20 cellular contexts compared by ENCODE assay signal in the genomic region with DNA sequence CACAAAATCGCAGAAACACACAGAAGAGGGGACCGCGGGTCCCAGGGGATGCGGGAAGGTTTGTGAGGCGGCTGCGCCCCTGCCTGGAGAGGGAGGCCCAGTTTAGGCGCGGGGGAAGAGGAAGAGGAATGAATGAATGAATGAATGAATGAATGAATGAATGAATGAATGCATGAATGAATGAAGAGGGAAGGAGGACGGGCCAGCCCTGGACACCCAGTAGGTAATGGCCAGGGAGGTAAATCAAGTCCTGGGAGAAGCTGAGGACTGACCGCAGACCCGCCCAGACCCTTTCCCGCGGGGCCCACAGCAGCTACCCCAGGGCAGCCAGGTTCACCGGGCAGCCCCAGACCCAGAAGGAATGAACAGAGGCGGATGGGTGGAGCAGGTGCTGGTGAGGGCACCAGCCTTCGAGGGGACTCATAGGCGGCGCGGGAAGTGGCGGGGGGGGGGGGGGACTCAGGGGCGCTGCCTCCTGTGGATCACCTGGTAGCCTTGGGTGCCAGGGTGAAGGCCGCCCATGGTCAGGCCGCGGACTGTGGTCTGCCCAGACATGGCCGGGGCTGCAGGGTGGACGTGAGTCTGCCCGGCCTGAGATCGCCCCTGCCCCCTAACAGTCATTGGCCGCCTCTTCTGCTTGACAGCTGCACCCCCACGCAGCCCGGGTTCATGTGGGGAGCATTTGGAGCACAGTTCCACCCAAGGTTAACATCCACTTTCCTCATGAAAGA.
"Had no signal": no experiment of that assay in that cellular context is flagged by ENCODE, and none has a peak within 500 bp of the region (broad histone marks: within the 10 kb centered on the region; RNA-seq: fewer than 3 reads in every experiment).

No MANE protein-coding gene starts in this region.

- H3K9me3 Mint-ChIP-seq: activated CD4-positive, alpha-beta memory T cell treated with anti-CD3 and anti-CD28 coated beads for 36 hours; activated naive CD4-positive, alpha-beta T cell treated with anti-CD3 and anti-CD28 coated beads, Interleukin-2, amount 10 ng/mL, durations not matched to agents 7 days and 5 days; activated naive CD8-positive, alpha-beta T cell treated with anti-CD3 and anti-CD28 coated beads, Interleukin-2, amount 50 U/mL, for 24 hours; mesothelial cell of epicardium; naive thymus-derived CD8-positive, alpha-beta T cell; stimulated activated naive CD8-positive, alpha-beta T cell treated with anti-CD3 and anti-CD28 coated beads, Interleukin-15, Interleukin-2, amounts not matched to agents 100 ng/mL and 50 ng/mL, for 24 hours; T-cell; T-helper 2 cell treated with Interferon-gamma antibody and Interleukin-4, amounts not matched to agents 5 μg/mL and 100 μg/mL, for 36 hours had no signal

- H3K36me3 Mint-ChIP-seq: activated CD4-positive, alpha-beta memory T cell treated with anti-CD3 and anti-CD28 coated beads for 36 hours; activated naive CD4-positive, alpha-beta T cell treated with anti-CD3 and anti-CD28 coated beads, Interleukin-2, amount 10 ng/mL, durations not matched to agents 7 days and 5 days; mesothelial cell of epicardium; naive thymus-derived CD8-positive, alpha-beta T cell; T-cell had no signal

- ATAC-seq: activated CD4-positive, alpha-beta T cell treated with anti-CD3 and anti-CD28 coated beads for 36 hours; activated naive CD8-positive, alpha-beta T cell treated with anti-CD3 and anti-CD28 coated beads, Interleukin-2, amount 50 U/mL, for 24 hours; gastroesophageal sphincter; left lung; naive thymus-derived CD8-positive, alpha-beta T cell had no signal

- DNase-seq: activated CD4-positive, alpha-beta memory T cell treated with anti-CD3 and anti-CD28 coated beads for 36 hours; activated CD4-positive, alpha-beta T cell treated with anti-CD3 and anti-CD28 coated beads for 36 hours; activated naive CD4-positive, alpha-beta T cell treated with anti-CD3 and anti-CD28 coated beads, Interleukin-2, amount 10 ng/mL, durations not matched to agents 7 days and 5 days; activated naive CD8-positive, alpha-beta T cell treated with anti-CD3 and anti-CD28 coated beads, Interleukin-2, amount 50 U/mL, for 24 hours; activated T-cell treated with anti-CD3 and anti-CD28 coated beads, Interleukin-2, amount 50 U/mL, for 48 hours; cerebellar nuclear complex; head of caudate nucleus; kidney glomerular epithelial cell; left lung; naive thymus-derived CD8-positive, alpha-beta T cell; stimulated activated CD4-positive, alpha-beta T cell treated with anti-CD3 and anti-CD28 coated beads, Interleukin-4, amount 100 ng/mL, for 4 hours; substantia nigra; T-cell; tibial artery had no signal

- H3K4me3 ChIP-seq: left lung, tibial artery had no signal

- H3K27ac Mint-ChIP-seq: activated CD4-positive, alpha-beta memory T cell treated with anti-CD3 and anti-CD28 coated beads for 36 hours; activated CD4-positive, alpha-beta T cell treated with anti-CD3 and anti-CD28 coated beads for 36 hours; activated naive CD4-positive, alpha-beta T cell treated with anti-CD3 and anti-CD28 coated beads, Interleukin-2, amount 10 ng/mL, durations not matched to agents 7 days and 5 days; activated naive CD8-positive, alpha-beta T cell treated with anti-CD3 and anti-CD28 coated beads, Interleukin-2, amount 50 U/mL, for 24 hours; mesothelial cell of epicardium; naive thymus-derived CD8-positive, alpha-beta T cell; progenitor cell of endocrine pancreas; stimulated activated naive CD8-positive, alpha-beta T cell treated with anti-CD3 and anti-CD28 coated beads, Interleukin-15, Interleukin-2, amounts not matched to agents 100 ng/mL and 50 ng/mL, for 24 hours; T-cell; T-helper 2 cell treated with Interferon-gamma antibody and Interleukin-4, amounts not matched to agents 5 μg/mL and 100 μg/mL, for 36 hours had no signal

- H3K9me3 ChIP-seq: gastroesophageal sphincter, left lung, tibial artery had no signal

- H3K27ac ChIP-seq: coronary artery, gastroesophageal sphincter, left lung, tibial artery had no signal

- H3K36me3 ChIP-seq: gastroesophageal sphincter, left lung, tibial artery had no signal

- H3K4me3 Mint-ChIP-seq: activated CD4-positive, alpha-beta memory T cell treated with anti-CD3 and anti-CD28 coated beads for 36 hours; activated CD4-positive, alpha-beta T cell treated with anti-CD3 and anti-CD28 coated beads for 36 hours; activated naive CD4-positive, alpha-beta T cell treated with anti-CD3 and anti-CD28 coated beads, Interleukin-2, amount 10 ng/mL, durations not matched to agents 7 days and 5 days; activated naive CD8-positive, alpha-beta T cell treated with anti-CD3 and anti-CD28 coated beads, Interleukin-2, amount 50 U/mL, for 24 hours; mesothelial cell of epicardium; naive thymus-derived CD8-positive, alpha-beta T cell; stimulated activated naive CD8-positive, alpha-beta T cell treated with anti-CD3 and anti-CD28 coated beads, Interleukin-15, Interleukin-2, amounts not matched to agents 100 ng/mL and 50 ng/mL, for 24 hours; T-cell; T-helper 2 cell treated with Interferon-gamma antibody and Interleukin-4, amounts not matched to agents 5 μg/mL and 100 μg/mL, for 36 hours had no signal
